In the genomic region with DNA sequence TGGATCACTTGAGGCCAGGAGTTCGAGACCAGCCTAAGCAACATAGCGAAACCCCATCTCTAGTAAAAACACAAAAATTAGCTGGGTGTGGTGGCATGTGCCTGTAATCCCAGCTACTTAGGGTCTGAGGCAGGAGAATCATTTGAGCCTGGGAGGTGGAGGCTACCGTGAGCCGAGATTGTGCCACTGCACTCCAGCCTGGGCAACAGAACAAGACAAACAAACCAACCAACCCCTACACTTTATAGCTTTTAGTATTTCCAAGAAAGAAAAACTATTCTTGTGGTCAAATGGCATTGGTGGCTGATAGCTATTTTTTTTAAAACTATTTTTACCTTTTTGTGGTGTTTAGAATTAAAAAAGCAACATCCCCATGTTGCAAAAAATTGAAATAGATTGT, we compare ENCODE assay signal across 25 cellular contexts. TPM values are rescaled to one million over a fixed set of nuclear protein-coding genes. Genes with fewer than 3 reads are reported as not detected.
A peak's percentile ranks its signal among the peaks of the same experiment; 100 is the strongest.
DNase-seq lines count a peak whose midpoint lies in the region; ATAC-seq, FAIRE-seq and TF ChIP-seq lines count a peak whose summit lies in the region.
"Had no signal": no experiment of that assay in that cellular context is flagged by ENCODE, and none has a peak within 500 bp of the region (broad histone marks: within the 10 kb centered on the region; RNA-seq: fewer than 3 reads in every experiment).

No MANE protein-coding gene starts in this region.

- no peak for DNase-seq in right lobe of liver
- no peak for DNase-seq in HepG2 (ENCODE audit: low spot score)
- DNase-seq in hepatocyte (ENCODE audit: low spot score), result no peak
- DNase-seq in smooth muscle cell (lab: John Stamatoyannopoulos, UW; ENCODE audit: unreplicated experiment), result no peak
- DNase-seq in T-helper 9 cell, result no peak
- DNase-seq: 8988T; ACHN; AML-193; BE2C; Calu3; CD4-positive, alpha-beta memory T cell; COR-L47; DMS153; DMS79; EL; GDM1; GM23248; H7; HCEC 1CT had no signal

- BruUV-seq in HepG2 (replicated peaks; lab: Mats Ljungman, UMichigan), result no TSS peak

- POLR2A ChIA-PET in HepG2 (lab: Yijun Ruan, JAX), result no interaction called here

- no peak overlapping the region for H3K4me2 ChIP-seq in HepG2 (ENCODE audit: low read depth, low read length)
- no peak overlapping the region for H3K4me2 ChIP-seq in hepatocyte
- H3K4me2 ChIP-seq in smooth muscle cell, result no peak overlapping the region
- H3K4me2 ChIP-seq: A549; BLaER1 treated with 17β-estradiol and CSF1 and Interleukin-3, amounts not matched to agents 10 nM and 100 nM had no signal

- FAIRE-seq in HepG2 (lab: Jason Lieb, UNC), result no peak
- FAIRE-seq: A549, GM12878, GM19239, H1 had no signal

- no peaks in the 10 kb centered on the region for H3K9me2 ChIP-seq in hepatocyte (replicated peaks; ENCODE audit: insufficient read depth)

- H3K9me3 ChIP-seq in right lobe of liver, result no peaks in the 10 kb centered on the region
- H3K9me3 ChIP-seq in HepG2 (ENCODE audit: low read length), result no peaks in the 10 kb centered on the region
- H3K9me3 ChIP-seq in hepatocyte (ENCODE audit: low read depth), result no peaks in the 10 kb centered on the region
- H3K9me3 ChIP-seq in smooth muscle cell (replicated peaks; ENCODE audit: low read depth), result no peaks in the 10 kb centered on the region
- H3K9me3 ChIP-seq: A549; BE2C; BLaER1 treated with 17β-estradiol and CSF1 and Interleukin-3, amounts not matched to agents 10 nM and 100 nM had no signal

- H2AFZ ChIP-seq in HepG2 (ENCODE audit: low read length), result no peak overlapping the region
- no peak overlapping the region for H2AFZ ChIP-seq in hepatocyte
- H2AFZ ChIP-seq in smooth muscle cell (ENCODE audit: low read depth), result no peak overlapping the region
- H2AFZ ChIP-seq: GM23248 had no signal

- H3K4me3 ChIP-seq in right lobe of liver (no peak overlapping the region), HepG2 (replicated peaks in 1 of 3; ENCODE audit: insufficient read depth in 1 of 3, low read depth in 2 of 3, low read length in 3 of 3) (no peak overlapping the region), hepatocyte (no peak overlapping the region), smooth muscle cell (no peak overlapping the region)
- H3K4me3 ChIP-seq: A549; BLaER1 treated with 17β-estradiol and CSF1 and Interleukin-3, amounts not matched to agents 10 nM and 100 nM; GM12878; GM23248 had no signal

- H3K9ac ChIP-seq in HepG2 (ENCODE audit: insufficient read depth, low read depth, low read length), result no peak overlapping the region
- H3K9ac ChIP-seq in smooth muscle cell (ENCODE audit: low read depth), result no peak overlapping the region
- H3K9ac ChIP-seq: BLaER1 treated with 17β-estradiol and CSF1 and Interleukin-3, amounts not matched to agents 10 nM and 100 nM; GM23248 had no signal

- H3K79me2 ChIP-seq in HepG2 (ENCODE audit: insufficient read depth, low read length) (peaks cover 4% of the 10 kb centered on the region), hepatocyte (peaks cover 50% of the 10 kb centered on the region), smooth muscle cell (ENCODE audit: low read depth) (peaks cover 94% of the 10 kb centered on the region)

- H3K4me1 ChIP-seq in right lobe of liver, result peaks cover 0 to 12% (median 0%) of the 10 kb centered on the region in 4 donors
- peaks cover 30% of the 10 kb centered on the region for H3K4me1 ChIP-seq in HepG2 (ENCODE audit: insufficient read depth, low read length)
- H3K4me1 ChIP-seq in hepatocyte (ENCODE audit: insufficient read depth), result no peaks in the 10 kb centered on the region
- peaks cover 8% of the 10 kb centered on the region for H3K4me1 ChIP-seq in smooth muscle cell (ENCODE audit: low read depth)
- H3K4me1 ChIP-seq: BE2C had no signal

- H3K27me3 ChIP-seq in right lobe of liver (no peaks in the 10 kb centered on the region), HepG2 (ENCODE audit: control insufficient read depth in 1 of 2, insufficient read depth in 2 of 2, low read length in 2 of 2) (no peaks in the 10 kb centered on the region), hepatocyte (no peaks in the 10 kb centered on the region), smooth muscle cell (ENCODE audit: low read depth) (no peaks in the 10 kb centered on the region)
- H3K27me3 ChIP-seq: BE2C; BLaER1 treated with 17β-estradiol and CSF1 and Interleukin-3, amounts not matched to agents 10 nM and 100 nM had no signal

- TF ChIP-seq EP300 in HepG2 (IDR thresholded peaks at IDR 0.05; ENCODE audit: low read depth in 2 of 2, low read length in 2 of 2) (no peak), HepG2 (CRISPR knock-in tag; IDR thresholded peaks at IDR 0.05; ENCODE audit: borderline replicate concordance) (no peak)

- CTCF ChIA-PET in HepG2 (lab: Yijun Ruan, JAX; ENCODE audit: low intra/inter-chr PET ratio, low total read pairs), result no interaction called here

- WGBS in right lobe of liver (ENCODE audit: insufficient coverage, low coverage, low lambda C conversion rate, missing lambda C conversion rate), result 62% methylated on average over 4 of the region's 4 CpGs
- 94% methylated on average over 4 of the region's 4 CpGs for WGBS in HepG2 (ENCODE audit: low lambda C conversion rate)
- WGBS in hepatocyte (ENCODE audit: low lambda C conversion rate, missing lambda C conversion rate), result 98% methylated on average over 4 of the region's 4 CpGs
- 94% methylated on average over 4 of the region's 4 CpGs for WGBS in smooth muscle cell (ENCODE audit: low lambda C conversion rate)

- peaks cover 4% of the 10 kb centered on the region for H3F3A ChIP-seq in smooth muscle cell (ENCODE audit: low read depth)

- H4K20me1 ChIP-seq in HepG2 (ENCODE audit: insufficient read depth, low read length) (no peaks in the 10 kb centered on the region; the same call in 1 of the 2 replicates), hepatocyte (ENCODE audit: insufficient read depth, poor library complexity, severe bottlenecking) (no peaks in the 10 kb centered on the region), smooth muscle cell (ENCODE audit: low read depth) (no peaks in the 10 kb centered on the region)
- H4K20me1 ChIP-seq: BLaER1 treated with 17β-estradiol and CSF1 and Interleukin-3, amounts not matched to agents 10 nM and 100 nM had no signal

- intact Hi-C loops in right lobe of liver (cut with DNase I) (no loop called here), HepG2 (cut with micrococcal nuclease; ENCODE audit: unreplicated experiment) (no loop called here)

- ATAC-seq in right lobe of liver, result peak; percentile 42 to 73 (median 61)
- no peak for ATAC-seq in HepG2
- no peak for ATAC-seq in HG03045 (IDR thresholded peaks at IDR 0.05; ENCODE audit: unreplicated experiment)
- ATAC-seq: A549, GM12878 had no signal

- no peak for TF ChIP-seq POLR2A in right lobe of liver (IDR thresholded peaks at IDR 0.05)
- no peak for TF ChIP-seq POLR2A in HepG2 (IDR thresholded peaks at IDR 0.05; ENCODE audit: insufficient read depth in 1 of 2, low read depth in 2 of 2, low read length in 2 of 2)

- TF ChIP-seq RAD21 in HepG2 (CRISPR knock-in tag; IDR thresholded peaks at IDR 0.05), result no peak

- H3K36me3 ChIP-seq in right lobe of liver, result no peaks in the 10 kb centered on the region
- no peaks in the 10 kb centered on the region for H3K36me3 ChIP-seq in HepG2 (replicated peaks in 1 of 2; ENCODE audit: control insufficient read depth in 1 of 2, insufficient read depth in 2 of 2, low read length in 2 of 2)
- no peaks in the 10 kb centered on the region for H3K36me3 ChIP-seq in hepatocyte (replicated peaks; ENCODE audit: insufficient read depth, low read depth)
- peaks cover under 1% of the 10 kb centered on the region for H3K36me3 ChIP-seq in smooth muscle cell (ENCODE audit: low read depth)
- H3K36me3 ChIP-seq: BE2C; BLaER1 treated with 17β-estradiol and CSF1 and Interleukin-3, amounts not matched to agents 10 nM and 100 nM had no signal

- TF ChIP-seq CTCF in right lobe of liver (IDR thresholded peaks at IDR 0.05) (no peak), HepG2 (CRISPR knock-in tag; IDR thresholded peaks at IDR 0.05) (no peak), hepatocyte (IDR thresholded peaks at IDR 0.05; ENCODE audit: poor library complexity) (no peak), smooth muscle cell (IDR thresholded peaks at IDR 0.05; ENCODE audit: borderline replicate concordance, insufficient read depth, poor library complexity, severe bottlenecking) (no peak)

- in situ Hi-C loops in HepG2 (cut with HindIII; ENCODE audit: extremely low pct_ligation_motif_present, low pct_unique_long_range_greater_than_20kb), result no loop called here

- H3K27ac ChIP-seq in right lobe of liver (peak overlapping the region in 1 of 3 donors; percentile 54), HepG2 (ENCODE audit: extremely low read length, insufficient read depth, low read length) (no peak overlapping the region), hepatocyte (peak overlapping the region; percentile 47), smooth muscle cell (ENCODE audit: low read depth) (peak overlapping the region; percentile 66)
- H3K27ac ChIP-seq: A549; BLaER1 treated with 17β-estradiol and CSF1 and Interleukin-3, amounts not matched to agents 10 nM and 100 nM; GM23248 had no signal

RNA-seq across cellular contexts. Expression of a gene that starts 7.2 kb away (rescaled TPM):
- total RNA-seq in right lobe of liver (100 to 1,000 TPM in 1 of 6 experiments, 10 to 100 TPM in 5; 47.9 to 189 (median 54.2) TPM), HepG2 (2016; rRNA removed; fragmentation: Illumina TruSeq; extraction: Trizol) (11.7 and 14.8 TPM in 2 replicates), hepatocyte (70.7 and 82.6 TPM in 2 replicates), smooth muscle cell (280 and 307 TPM in 2 replicates)
- total RNA-seq in HepG2 (2016; cell fraction: cytosol; rRNA removed; fragmentation: Illumina TruSeq; extraction: Trizol; ENCODE audit: low read depth), result 12.3 and 13.1 TPM in 2 replicates
- total RNA-seq in HepG2 (2016; cell fraction: insoluble cytoplasmic fraction; rRNA removed; fragmentation: Illumina TruSeq; extraction: Trizol), result 14.9 and 15.7 TPM in 2 replicates
- total RNA-seq in HepG2 (2016; cell fraction: membrane; rRNA removed; fragmentation: Illumina TruSeq; extraction: Trizol), result 15.8 and 19.0 TPM in 2 replicates
- total RNA-seq in HepG2 (2016; cell fraction: nucleus; rRNA removed; fragmentation: Illumina TruSeq; extraction: Trizol), result 10.6 and 12.1 TPM in 2 replicates
- polyA plus RNA-seq in HepG2 (2011; rRNA removed) (22.7 and 38.5 TPM in 2 replicates), hepatocyte (80.0 and 88.0 TPM in 2 replicates), smooth muscle cell (209 and 220 TPM in 2 replicates)
- 20.6 and 27.2 TPM in 2 replicates for polyA plus RNA-seq in HepG2 (2011; cell fraction: cytosol; rRNA removed)
- polyA plus RNA-seq in HepG2 (2011; cell fraction: nucleus; rRNA removed), result 5.3 and 7.0 TPM in 2 replicates
- 18.8 and 51.5 TPM in 2 replicates for polyA plus RNA-seq in HepG2 (2012)
- 12.8 and 17.6 TPM in 2 replicates for polyA plus RNA-seq in HepG2 (2016; cell fraction: cytosol; fragmentation: Illumina TruSeq; extraction: Trizol; ENCODE audit: low read depth)
- polyA plus RNA-seq in HepG2 (2016; cell fraction: insoluble cytoplasmic fraction; fragmentation: Illumina TruSeq; extraction: Trizol; ENCODE audit: low read depth), result 11.9 and 14.7 TPM in 2 replicates
- 13.4 and 20.3 TPM in 2 replicates for polyA plus RNA-seq in HepG2 (2016; cell fraction: membrane; fragmentation: Illumina TruSeq; extraction: Trizol; ENCODE audit: low read depth)
- polyA plus RNA-seq in HepG2 (2016; cell fraction: nucleus; fragmentation: Illumina TruSeq; extraction: Trizol; ENCODE audit: insufficient read depth, low read depth), result 11.9 and 14.7 TPM in 2 replicates
- polyA minus RNA-seq in HepG2 (2011; rRNA and poly(A)+ RNA removed; ENCODE audit: low replicate concordance), result 10.5 and 24.5 TPM in 2 replicates
- 9.0 and 12.6 TPM in 2 replicates for polyA minus RNA-seq in HepG2 (2011; cell fraction: cytosol; rRNA and poly(A)+ RNA removed)
- polyA minus RNA-seq in HepG2 (2011; cell fraction: nucleus; rRNA and poly(A)+ RNA removed), result 9.8 and 13.3 TPM in 2 replicates
- polyA plus RNA-seq: CD4-positive, alpha-beta memory T cell had no signal

Comparison
In these comparisons a context has a peak if more than half of its experiments do, and no peak if none do; other contexts are left out.
1. ATAC-seq: peak in right lobe of liver (4 of 4); none in HepG2 (single experiment) and HG03045 (single experiment).